1 cellular context compared by ENCODE assay signal in the genomic region with DNA sequence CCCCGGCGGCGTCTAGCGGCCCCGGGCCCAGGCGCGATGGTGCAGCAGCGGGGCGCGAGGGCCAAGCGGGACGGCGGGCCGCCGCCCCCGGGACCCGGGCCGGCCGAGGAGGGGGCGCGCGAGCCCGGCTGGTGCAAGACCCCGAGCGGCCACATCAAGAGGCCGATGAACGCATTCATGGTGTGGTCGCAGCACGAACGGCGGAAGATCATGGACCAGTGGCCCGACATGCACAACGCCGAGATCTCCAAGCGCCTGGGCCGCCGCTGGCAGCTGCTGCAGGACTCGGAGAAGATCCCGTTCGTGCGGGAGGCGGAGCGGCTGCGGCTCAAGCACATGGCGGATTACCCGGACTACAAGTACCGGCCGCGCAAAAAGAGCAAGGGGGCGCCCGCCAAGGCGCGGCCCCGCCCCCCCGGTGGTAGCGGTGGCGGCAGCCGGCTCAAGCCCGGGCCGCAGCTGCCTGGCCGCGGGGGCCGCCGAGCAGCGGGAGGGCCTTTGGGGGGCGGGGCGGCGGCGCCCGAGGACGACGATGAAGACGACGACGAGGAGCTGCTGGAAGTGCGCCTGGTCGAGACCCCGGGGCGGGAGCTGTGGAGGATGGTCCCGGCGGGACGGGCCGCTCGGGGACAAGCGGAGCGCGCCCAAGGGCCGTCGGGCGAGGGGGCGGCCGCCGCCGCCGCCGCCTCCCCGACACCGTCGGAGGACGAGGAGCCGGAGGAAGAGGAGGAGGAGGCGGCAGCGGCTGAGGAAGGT.
A peak's percentile ranks its signal among the peaks of the same experiment; 100 is the strongest.
TF ChIP-seq lines count a peak whose summit lies in the region.

No MANE protein-coding gene starts in this region.

TF ChIP-seq in HEK293, 187 proteins besides CTCF, POLR2A, EP300 and RAD21 (continued from another document):
- TF ChIP-seq, protein P1, sequence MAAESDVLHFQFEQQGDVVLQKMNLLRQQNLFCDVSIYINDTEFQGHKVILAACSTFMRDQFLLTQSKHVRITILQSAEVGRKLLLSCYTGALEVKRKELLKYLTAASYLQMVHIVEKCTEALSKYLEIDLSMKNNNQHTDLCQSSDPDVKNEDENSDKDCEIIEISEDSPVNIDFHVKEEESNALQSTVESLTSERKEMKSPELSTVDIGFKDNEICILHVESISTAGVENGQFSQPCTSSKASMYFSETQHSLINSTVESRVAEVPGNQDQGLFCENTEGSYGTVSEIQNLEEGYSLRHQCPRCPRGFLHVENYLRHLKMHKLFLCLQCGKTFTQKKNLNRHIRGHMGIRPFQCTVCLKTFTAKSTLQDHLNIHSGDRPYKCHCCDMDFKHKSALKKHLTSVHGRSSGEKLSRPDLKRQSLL (tag by site-specific recombination; IDR thresholded peaks at IDR 0.05) = 0 out of 2 replicates have a peak, but pooled peaks have one; percentile 21
- TF ChIP-seq, protein P2, sequence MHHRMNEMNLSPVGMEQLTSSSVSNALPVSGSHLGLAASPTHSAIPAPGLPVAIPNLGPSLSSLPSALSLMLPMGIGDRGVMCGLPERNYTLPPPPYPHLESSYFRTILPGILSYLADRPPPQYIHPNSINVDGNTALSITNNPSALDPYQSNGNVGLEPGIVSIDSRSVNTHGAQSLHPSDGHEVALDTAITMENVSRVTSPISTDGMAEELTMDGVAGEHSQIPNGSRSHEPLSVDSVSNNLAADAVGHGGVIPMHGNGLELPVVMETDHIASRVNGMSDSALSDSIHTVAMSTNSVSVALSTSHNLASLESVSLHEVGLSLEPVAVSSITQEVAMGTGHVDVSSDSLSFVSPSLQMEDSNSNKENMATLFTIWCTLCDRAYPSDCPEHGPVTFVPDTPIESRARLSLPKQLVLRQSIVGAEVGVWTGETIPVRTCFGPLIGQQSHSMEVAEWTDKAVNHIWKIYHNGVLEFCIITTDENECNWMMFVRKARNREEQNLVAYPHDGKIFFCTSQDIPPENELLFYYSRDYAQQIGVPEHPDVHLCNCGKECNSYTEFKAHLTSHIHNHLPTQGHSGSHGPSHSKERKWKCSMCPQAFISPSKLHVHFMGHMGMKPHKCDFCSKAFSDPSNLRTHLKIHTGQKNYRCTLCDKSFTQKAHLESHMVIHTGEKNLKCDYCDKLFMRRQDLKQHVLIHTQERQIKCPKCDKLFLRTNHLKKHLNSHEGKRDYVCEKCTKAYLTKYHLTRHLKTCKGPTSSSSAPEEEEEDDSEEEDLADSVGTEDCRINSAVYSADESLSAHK (tag by site-specific recombination; IDR thresholded peaks at IDR 0.05) = no peak
- TF ChIP-seq IKZF3 (tag by site-specific recombination; IDR thresholded peaks at IDR 0.05) (0 out of 2 replicates have a peak, but pooled peaks have one; percentile 35), ZFHX2 (tag by site-specific recombination; conservative IDR thresholded peaks at IDR 0.05) (0 out of 2 replicates have a peak, but pooled peaks have one; percentile 23), ZNF174 (tag by site-specific recombination; IDR thresholded peaks at IDR 0.05) (no peak), YY1 (tag by site-specific recombination; IDR thresholded peaks at IDR 0.05) (peak; percentile 11; the same call in 1 of the 2 replicates), ZNF654 (tag by site-specific recombination; IDR thresholded peaks at IDR 0.05; ENCODE audit: low read depth) (no peak), TRIM28 (IDR thresholded peaks at IDR 0.05; ENCODE audit: borderline replicate concordance, low read length) (no peak), ZNF175 (tag by site-specific recombination; IDR thresholded peaks at IDR 0.05) (no peak), ZNF335 (tag by site-specific recombination; conservative IDR thresholded peaks at IDR 0.05) (peak; percentile 57), ZNF23 (tag by site-specific recombination; IDR thresholded peaks at IDR 0.05; ENCODE audit: borderline replicate concordance) (no peak), RBAK (tag by site-specific recombination; IDR thresholded peaks at IDR 0.05) (no peak), BCL11B (tag by site-specific recombination; IDR thresholded peaks at IDR 0.05; ENCODE audit: low read depth) (no peak), ZNF354C (tag by site-specific recombination; IDR thresholded peaks at IDR 0.05; ENCODE audit: borderline replicate concordance, low read depth) (no peak), KLF9 (tag by site-specific recombination; IDR thresholded peaks at IDR 0.05; ENCODE audit: low read depth) (peak; percentile 64), ZNF585B (tag by site-specific recombination; IDR thresholded peaks at IDR 0.05) (no peak), ZNF433 (tag by site-specific recombination; IDR thresholded peaks at IDR 0.05; ENCODE audit: low read depth) (no peak), ZNF202 (tag by site-specific recombination; IDR thresholded peaks at IDR 0.05; ENCODE audit: borderline replicate concordance) (no peak), ZNF184 (tag by site-specific recombination; IDR thresholded peaks at IDR 0.05) (no peak), ZNF610 (tag by site-specific recombination; IDR thresholded peaks at IDR 0.05; ENCODE audit: borderline replicate concordance) (no peak), SCRT2 (tag by site-specific recombination; IDR thresholded peaks at IDR 0.05) (no peak), ZNF510 (tag by site-specific recombination; IDR thresholded peaks at IDR 0.05; ENCODE audit: insufficient replicate concordance) (no peak), ZSCAN16 (tag by site-specific recombination; IDR thresholded peaks at IDR 0.05) (no peak), MEIS1 (CRISPR knock-in tag; IDR thresholded peaks at IDR 0.05; ENCODE audit: borderline replicate concordance) (no peak), ZNF629 (tag by site-specific recombination; IDR thresholded peaks at IDR 0.05) (no peak), ZBTB8A (tag by site-specific recombination; IDR thresholded peaks at IDR 0.05) (peak; percentile 66; the same call in 1 of the 2 replicates), SALL2 (tag by site-specific recombination; IDR thresholded peaks at IDR 0.05; ENCODE audit: borderline replicate concordance) (no peak), GLIS2 (tag by site-specific recombination; IDR thresholded peaks at IDR 0.05) (peak; percentile 34), ZNF239 (tag by site-specific recombination; IDR thresholded peaks at IDR 0.05) (0 out of 2 replicates have a peak, but pooled peaks have one; percentile 30), ZNF843 (tag by site-specific recombination; IDR thresholded peaks at IDR 0.05) (no peak)
- TF ChIP-seq, protein P3, sequence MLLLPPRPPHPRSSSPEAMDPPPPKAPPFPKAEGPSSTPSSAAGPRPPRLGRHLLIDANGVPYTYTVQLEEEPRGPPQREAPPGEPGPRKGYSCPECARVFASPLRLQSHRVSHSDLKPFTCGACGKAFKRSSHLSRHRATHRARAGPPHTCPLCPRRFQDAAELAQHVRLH (tag by site-specific recombination; IDR thresholded peaks at IDR 0.05) = no peak
- TF ChIP-seq, protein P4, sequence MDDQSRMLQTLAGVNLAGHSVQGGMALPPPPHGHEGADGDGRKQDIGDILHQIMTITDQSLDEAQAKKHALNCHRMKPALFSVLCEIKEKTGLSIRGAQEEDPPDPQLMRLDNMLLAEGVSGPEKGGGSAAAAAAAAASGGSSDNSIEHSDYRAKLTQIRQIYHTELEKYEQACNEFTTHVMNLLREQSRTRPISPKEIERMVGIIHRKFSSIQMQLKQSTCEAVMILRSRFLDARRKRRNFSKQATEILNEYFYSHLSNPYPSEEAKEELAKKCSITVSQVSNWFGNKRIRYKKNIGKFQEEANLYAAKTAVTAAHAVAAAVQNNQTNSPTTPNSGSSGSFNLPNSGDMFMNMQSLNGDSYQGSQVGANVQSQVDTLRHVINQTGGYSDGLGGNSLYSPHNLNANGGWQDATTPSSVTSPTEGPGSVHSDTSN (CRISPR knock-in tag; IDR thresholded peaks at IDR 0.05) = no peak
- TF ChIP-seq, protein P5, sequence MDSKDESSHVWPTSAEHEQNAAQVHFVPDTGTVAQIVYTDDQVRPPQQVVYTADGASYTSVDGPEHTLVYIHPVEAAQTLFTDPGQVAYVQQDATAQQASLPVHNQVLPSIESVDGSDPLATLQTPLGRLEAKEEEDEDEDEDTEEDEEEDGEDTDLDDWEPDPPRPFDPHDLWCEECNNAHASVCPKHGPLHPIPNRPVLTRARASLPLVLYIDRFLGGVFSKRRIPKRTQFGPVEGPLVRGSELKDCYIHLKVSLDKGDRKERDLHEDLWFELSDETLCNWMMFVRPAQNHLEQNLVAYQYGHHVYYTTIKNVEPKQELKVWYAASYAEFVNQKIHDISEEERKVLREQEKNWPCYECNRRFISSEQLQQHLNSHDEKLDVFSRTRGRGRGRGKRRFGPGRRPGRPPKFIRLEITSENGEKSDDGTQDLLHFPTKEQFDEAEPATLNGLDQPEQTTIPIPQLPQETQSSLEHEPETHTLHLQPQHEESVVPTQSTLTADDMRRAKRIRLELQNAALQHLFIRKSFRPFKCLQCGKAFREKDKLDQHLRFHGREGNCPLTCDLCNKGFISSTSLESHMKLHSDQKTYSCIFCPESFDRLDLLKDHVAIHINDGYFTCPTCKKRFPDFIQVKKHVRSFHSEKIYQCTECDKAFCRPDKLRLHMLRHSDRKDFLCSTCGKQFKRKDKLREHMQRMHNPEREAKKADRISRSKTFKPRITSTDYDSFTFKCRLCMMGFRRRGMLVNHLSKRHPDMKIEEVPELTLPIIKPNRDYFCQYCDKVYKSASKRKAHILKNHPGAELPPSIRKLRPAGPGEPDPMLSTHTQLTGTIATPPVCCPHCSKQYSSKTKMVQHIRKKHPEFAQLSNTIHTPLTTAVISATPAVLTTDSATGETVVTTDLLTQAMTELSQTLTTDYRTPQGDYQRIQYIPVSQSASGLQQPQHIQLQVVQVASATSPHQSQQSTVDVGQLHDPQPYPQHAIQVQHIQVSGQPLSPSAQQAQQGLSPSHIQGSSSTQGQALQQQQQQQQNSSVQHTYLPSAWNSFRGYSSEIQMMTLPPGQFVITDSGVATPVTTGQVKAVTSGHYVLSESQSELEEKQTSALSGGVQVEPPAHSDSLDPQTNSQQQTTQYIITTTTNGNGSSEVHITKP (tag by site-specific recombination; IDR thresholded peaks at IDR 0.05) = no peak
- TF ChIP-seq, protein P6, sequence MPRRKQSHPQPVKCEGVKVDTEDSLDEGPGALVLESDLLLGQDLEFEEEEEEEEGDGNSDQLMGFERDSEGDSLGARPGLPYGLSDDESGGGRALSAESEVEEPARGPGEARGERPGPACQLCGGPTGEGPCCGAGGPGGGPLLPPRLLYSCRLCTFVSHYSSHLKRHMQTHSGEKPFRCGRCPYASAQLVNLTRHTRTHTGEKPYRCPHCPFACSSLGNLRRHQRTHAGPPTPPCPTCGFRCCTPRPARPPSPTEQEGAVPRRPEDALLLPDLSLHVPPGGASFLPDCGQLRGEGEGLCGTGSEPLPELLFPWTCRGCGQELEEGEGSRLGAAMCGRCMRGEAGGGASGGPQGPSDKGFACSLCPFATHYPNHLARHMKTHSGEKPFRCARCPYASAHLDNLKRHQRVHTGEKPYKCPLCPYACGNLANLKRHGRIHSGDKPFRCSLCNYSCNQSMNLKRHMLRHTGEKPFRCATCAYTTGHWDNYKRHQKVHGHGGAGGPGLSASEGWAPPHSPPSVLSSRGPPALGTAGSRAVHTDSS (tag by site-specific recombination; IDR thresholded peaks at IDR 0.05) = peak; percentile 95
